ENCODE assay signal across 8 cellular contexts in the genomic region with DNA sequence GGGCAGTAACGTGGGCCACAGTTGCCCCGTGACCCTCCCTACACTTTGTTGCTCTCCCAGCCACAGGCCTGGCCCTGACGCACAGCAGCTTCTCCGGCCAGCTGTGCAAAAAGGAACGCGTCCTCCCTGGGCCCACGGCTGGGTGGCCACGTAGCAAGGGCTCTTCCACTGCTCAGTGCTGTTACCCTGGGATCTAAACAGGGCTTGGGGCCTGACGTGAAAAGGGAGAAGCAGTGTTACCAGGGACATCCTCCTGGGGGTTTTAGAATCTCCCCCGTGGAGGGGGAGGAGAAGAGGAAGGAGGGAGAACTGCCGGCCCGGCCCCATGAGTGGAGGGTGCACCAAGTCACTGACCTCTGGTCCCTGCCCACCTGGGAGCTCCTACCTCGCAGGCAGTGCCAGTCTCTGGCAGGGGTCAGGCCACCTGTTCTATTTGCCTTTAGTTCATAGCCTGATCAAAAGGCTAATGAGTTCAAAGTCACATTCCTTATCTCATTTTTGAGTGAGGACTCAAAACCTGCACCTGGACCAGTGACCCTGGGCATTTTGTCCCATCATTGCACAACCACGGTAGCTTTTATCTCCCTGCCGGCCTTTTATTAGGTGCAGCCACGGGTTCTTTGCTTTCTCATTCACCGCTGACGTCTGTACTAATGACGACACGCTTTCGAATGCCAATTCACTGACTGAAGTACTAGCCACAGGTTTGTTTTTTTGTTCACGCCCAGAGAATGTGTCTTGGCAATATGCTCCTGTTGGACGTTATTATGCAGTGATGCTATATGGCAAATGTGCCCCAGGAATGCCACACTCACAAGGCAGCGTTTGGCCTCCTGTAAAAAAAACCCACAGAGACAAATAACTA.
A peak's percentile ranks its signal among the peaks of the same experiment; 100 is the strongest.
DNase-seq lines count a peak whose midpoint lies in the region; ATAC-seq, FAIRE-seq and TF ChIP-seq lines count a peak whose summit lies in the region.
"Not testable (repeated sequence)": the region's sequence is repeated elsewhere in the genome, so short reads cannot be mapped to it uniquely, and the experiment has no call there.

No MANE protein-coding gene starts in this region.

- DNase-seq in A549 (ENCODE audit: low read depth in 1 of 2, low spot score in 1 of 2); HCT116 (ENCODE audit: low read depth, low spot score); RWPE2 (ENCODE audit: low spot score); mammary epithelial cell; Right ventricle myocardium superior; left colon; HepG2 (ENCODE audit: low spot score); mucosa of descending colon: not testable (repeated sequence)

- H3K9me2 ChIP-seq in HCT116 (ENCODE audit: insufficient read depth): not testable (repeated sequence)

- H3K4me3 ChIP-seq in A549; HCT116 (replicated peaks in 1 of 2; ENCODE audit: low read depth in 1 of 2, low read length in 2 of 2); RWPE2 (ENCODE audit: severe bottlenecking); mammary epithelial cell (replicated peaks in 1 of 3; ENCODE audit: insufficient read depth in 1 of 3, low read depth in 2 of 3, low read length in 3 of 3); HepG2 (replicated peaks in 1 of 3; ENCODE audit: insufficient read depth in 1 of 3, low read depth in 2 of 3, low read length in 3 of 3); mucosa of descending colon: not testable (repeated sequence)

- CTCF ChIA-PET in A549 (lab: Yijun Ruan, JAX); HCT116 (lab: Charles Lee); mammary epithelial cell (lab: Charles Lee; ENCODE audit: low non-redundant PET); HepG2 (lab: Yijun Ruan, JAX; ENCODE audit: low intra/inter-chr PET ratio, low total read pairs): not testable (repeated sequence)

- peak; percentile 63 to 68 for ATAC-seq in A549
- ATAC-seq in HCT116: peak; percentile 58
- peak; percentile 81 for ATAC-seq in RWPE2 (ENCODE audit: low read depth)
- peak; percentile 77 for ATAC-seq in Right ventricle myocardium superior (ENCODE audit: poor library complexity)
- ATAC-seq in left colon: peak; percentile 70
- peak; percentile 84 for ATAC-seq in HepG2
- ATAC-seq in mucosa of descending colon: peak; percentile 73

- peak overlapping the region; percentile 90 to 91; a peak in 3 of 6 replicates for H3K27ac ChIP-seq in A549
- not testable (repeated sequence) for H3K27ac ChIP-seq in HCT116 (ENCODE audit: low read depth, low read length); RWPE2 (ENCODE audit: poor library complexity, severe bottlenecking); mammary epithelial cell (ENCODE audit: insufficient read depth, low read depth, low read length); HepG2 (ENCODE audit: extremely low read length, insufficient read depth, low read length)

- dilution Hi-C loops in mammary epithelial cell (cut with HindIII; ENCODE audit: low sequenced_read_pairs): not testable (repeated sequence)

- H3K4me1 ChIP-seq in A549; HCT116 (ENCODE audit: control insufficient read depth in 1 of 2, insufficient read depth in 2 of 2, low read length in 2 of 2); RWPE2 (ENCODE audit: insufficient read depth, poor library complexity, severe bottlenecking); mammary epithelial cell (ENCODE audit: insufficient read depth, low read length); mucosa of descending colon (ENCODE audit: low read depth): not testable (repeated sequence)
- peaks cover 16% of the 10 kb centered on the region for H3K4me1 ChIP-seq in HepG2 (ENCODE audit: insufficient read depth, low read length)

- RAD21 ChIA-PET in HCT116 (lab: Charles Lee; ENCODE audit: low non-redundant PET in 1 of 2, low total read pairs in 2 of 2, uncharacterized antibody in 2 of 2, unreplicated experiment in 2 of 2): not testable (repeated sequence)

- not testable (repeated sequence) for H3K9me3 ChIP-seq in A549; HCT116 (ENCODE audit: control insufficient read depth in 1 of 2, insufficient read depth in 1 of 2, low read depth in 1 of 2, low read length in 2 of 2); RWPE2 (ENCODE audit: severe bottlenecking); mammary epithelial cell (replicated peaks; ENCODE audit: insufficient read depth, low read length); HepG2 (ENCODE audit: low read length); mucosa of descending colon

- intact Hi-C loops in HCT116 (cut with micrococcal nuclease); mammary epithelial cell (cut with micrococcal nuclease); Right ventricle myocardium superior (cut with DNase I); left colon (cut with DNase I, micrococcal nuclease); HepG2 (cut with micrococcal nuclease; ENCODE audit: unreplicated experiment); mucosa of descending colon (cut with DNase I, micrococcal nuclease): not testable (repeated sequence)

- not testable (repeated sequence) for H2AFZ ChIP-seq in HCT116 (ENCODE audit: low read depth, low read length, poor library complexity, severe bottlenecking); mammary epithelial cell (ENCODE audit: low read depth, low read length); HepG2 (ENCODE audit: low read length)

- in situ Hi-C loops in mammary epithelial cell (cut with MboI; ENCODE audit: low sequenced_read_pairs in 2 of 2); HepG2 (cut with HindIII; ENCODE audit: extremely low pct_ligation_motif_present, low pct_unique_long_range_greater_than_20kb): not testable (repeated sequence)

- H3K4me2 ChIP-seq in A549; HCT116 (ENCODE audit: low read length); mammary epithelial cell (ENCODE audit: insufficient read depth, low read depth, low read length); HepG2 (ENCODE audit: low read depth, low read length): not testable (repeated sequence)

- not testable (repeated sequence) for H4K20me1 ChIP-seq in HCT116 (ENCODE audit: insufficient read depth); mammary epithelial cell (ENCODE audit: insufficient read depth, low read length); HepG2 (ENCODE audit: insufficient read depth, low read length)

- TF ChIP-seq RAD21 in A549 (conservative IDR thresholded peaks at IDR 0.05 in 1 of 2, IDR thresholded peaks at IDR 0.05 in 1 of 2); HCT116 (IDR thresholded peaks at IDR 0.05; ENCODE audit: low read depth); HepG2 (CRISPR knock-in tag; IDR thresholded peaks at IDR 0.05): not testable (repeated sequence)

- not testable (repeated sequence) for H3K27me3 ChIP-seq in HCT116 (ENCODE audit: insufficient read depth, low read length); RWPE2 (ENCODE audit: insufficient read depth, poor library complexity, severe bottlenecking); mammary epithelial cell (ENCODE audit: insufficient read depth, low read length); HepG2 (ENCODE audit: control insufficient read depth in 1 of 2, insufficient read depth in 2 of 2, low read length in 2 of 2)

- POLR2A ChIA-PET in A549 (lab: Yijun Ruan, JAX); HCT116 (lab: Charles Lee); HepG2 (lab: Yijun Ruan, JAX): not testable (repeated sequence)

- FAIRE-seq in A549 (lab: Jason Lieb, UNC); HepG2 (lab: Jason Lieb, UNC): not testable (repeated sequence)

- not testable (repeated sequence) for BruUV-seq in HCT116 (replicated peaks; lab: Mats Ljungman, UMichigan)
- TSS peak; percentile 99 for BruUV-seq in mammary epithelial cell (replicated peaks; lab: Mats Ljungman, UMichigan)
- TSS peak; percentile 89 for BruUV-seq in HepG2 (replicated peaks; lab: Mats Ljungman, UMichigan)

- H3K9ac ChIP-seq in HCT116 (ENCODE audit: low read length); mammary epithelial cell (ENCODE audit: insufficient read depth, low read length); HepG2 (ENCODE audit: insufficient read depth, low read depth, low read length): not testable (repeated sequence)

- WGBS in A549 (ENCODE audit: missing lambda C conversion rate): no CpG with 5 or more reads among the region's 24 CpGs
- WGBS in mammary epithelial cell (ENCODE audit: low coverage, missing lambda C conversion rate): no CpG with 5 or more reads among the region's 24 CpGs
- no CpG with 5 or more reads among the region's 24 CpGs for WGBS in HepG2 (ENCODE audit: low lambda C conversion rate)

- TF ChIP-seq POLR2A in A549 (IDR thresholded peaks at IDR 0.05; ENCODE audit: low read length); HCT116 (IDR thresholded peaks at IDR 0.05; ENCODE audit: borderline replicate concordance, extremely low read depth, insufficient read depth, insufficient read length); HepG2 (IDR thresholded peaks at IDR 0.05; ENCODE audit: insufficient read depth in 1 of 2, low read depth in 2 of 2, low read length in 2 of 2): not testable (repeated sequence)

- not testable (repeated sequence) for H3K36me3 ChIP-seq in HCT116 (ENCODE audit: control insufficient read depth in 1 of 2, insufficient read depth in 2 of 2, low read length in 2 of 2); RWPE2 (ENCODE audit: low read depth); mammary epithelial cell (ENCODE audit: insufficient read depth, low read length); HepG2 (replicated peaks in 1 of 2; ENCODE audit: control insufficient read depth in 1 of 2, insufficient read depth in 2 of 2, low read length in 2 of 2); mucosa of descending colon (ENCODE audit: low read depth)

- not testable (repeated sequence) for TF ChIP-seq EP300 in A549 (IDR thresholded peaks at IDR 0.05); HepG2 (IDR thresholded peaks at IDR 0.05; ENCODE audit: low read depth in 2 of 2, low read length in 2 of 2); HepG2 (CRISPR knock-in tag; IDR thresholded peaks at IDR 0.05; ENCODE audit: borderline replicate concordance)

- TF ChIP-seq CTCF in A549 (IDR thresholded peaks at IDR 0.05); HCT116 (IDR thresholded peaks at IDR 0.05 in 2 of 3, conservative IDR thresholded peaks at IDR 0.05 in 1 of 3; ENCODE audit: borderline replicate concordance in 1 of 3, insufficient read depth in 1 of 3, low read depth in 2 of 3, low read length in 2 of 3); RWPE2 (IDR thresholded peaks at IDR 0.05; ENCODE audit: poor library complexity, severe bottlenecking); mammary epithelial cell (conservative IDR thresholded peaks at IDR 0.05 in 1 of 2, IDR thresholded peaks at IDR 0.05 in 1 of 2; ENCODE audit: extremely low read depth in 1 of 2, insufficient read depth in 1 of 2, low read depth in 1 of 2, low read length in 2 of 2); HepG2 (CRISPR knock-in tag; IDR thresholded peaks at IDR 0.05); mucosa of descending colon (IDR thresholded peaks at IDR 0.05): not testable (repeated sequence)

- not testable (repeated sequence) for H3K79me2 ChIP-seq in HCT116 (ENCODE audit: insufficient read depth, low read length); mammary epithelial cell (ENCODE audit: insufficient read depth, low read length); HepG2 (ENCODE audit: insufficient read depth, low read length)
